In genomic region chr15:98906712-98907083, GRCh38 we compare ENCODE assay signal across 13 cellular contexts.
A peak's percentile ranks its signal among the peaks of the same experiment; 100 is the strongest.
DNase-seq lines count a peak whose midpoint lies in the region; ATAC-seq, FAIRE-seq and TF ChIP-seq lines count a peak whose summit lies in the region.
"Had no signal": no experiment of that assay in that cellular context is flagged by ENCODE, and none has a peak within 500 bp of the region (broad histone marks: within the 10 kb centered on the region; RNA-seq: fewer than 3 reads in every experiment).

No MANE protein-coding gene starts in this region.

- no peaks in the 10 kb centered on the region for H3K27me3 Mint-ChIP-seq in astrocyte (ENCODE audit: low read depth, unreplicated experiment)
- H3K27me3 Mint-ChIP-seq: activated naive CD8-positive, alpha-beta T cell treated with anti-CD3 and anti-CD28 coated beads, Interleukin-2, amount 50 U/mL, for 24 hours had no signal

- H3K9me2 ChIP-seq in GM23248 (ENCODE audit: insufficient read depth), result no peaks in the 10 kb centered on the region

- 75 to 76% methylated on average over 6 of the region's 6 CpGs for WGBS in GM23248 (ENCODE audit: low coverage in 1 of 2, low lambda C conversion rate in 2 of 2, missing lambda C conversion rate in 2 of 2), 2 experiments
- WGBS in heart right ventricle, 2 donors, result 33 to 34% methylated on average over 6 of the region's 6 CpGs

- H3K9me3 ChIP-seq in GM23248 (ENCODE audit: low read depth) (no peaks in the 10 kb centered on the region), astrocyte (ENCODE audit: insufficient read depth, low read depth, low read length) (no peaks in the 10 kb centered on the region), heart right ventricle (no peaks in the 10 kb centered on the region)
- H3K9me3 ChIP-seq: Caco-2 had no signal

- intact Hi-C loops in heart right ventricle (cut with DNase I), result no loop called here

- H3K27me3 ChIP-seq in GM23248 (replicated peaks; ENCODE audit: insufficient read depth) (no peaks in the 10 kb centered on the region), astrocyte (ENCODE audit: insufficient read depth, low read length) (no peaks in the 10 kb centered on the region), heart right ventricle (no peaks in the 10 kb centered on the region)

- H3K4me1 ChIP-seq in GM23248 (ENCODE audit: insufficient read depth) (peaks cover 40% of the 10 kb centered on the region), astrocyte (ENCODE audit: insufficient read depth, low read length) (peaks cover 48% of the 10 kb centered on the region), heart right ventricle (peaks cover 5 to 46% (median 34%) of the 10 kb centered on the region in 9 donors)

- H3K79me2 ChIP-seq in GM23248 (ENCODE audit: insufficient read depth) (peaks cover 90% of the 10 kb centered on the region), astrocyte (ENCODE audit: insufficient read depth, low read length) (peaks cover 72% of the 10 kb centered on the region)

- peak in 6 of 8 donors; percentile 19 to 63 (median 48) for ATAC-seq in heart right ventricle
- no peak for ATAC-seq in HG03139 (IDR thresholded peaks at IDR 0.05; ENCODE audit: unreplicated experiment)
- ATAC-seq: activated naive CD8-positive, alpha-beta T cell treated with anti-CD3 and anti-CD28 coated beads, Interleukin-2, amount 50 U/mL, for 24 hours; GM12878 had no signal

- peaks cover 19% of the 10 kb centered on the region for H3K36me3 Mint-ChIP-seq in astrocyte (ENCODE audit: low read depth, unreplicated experiment)

- peak overlapping the region; percentile 99 for H3K27ac Mint-ChIP-seq in astrocyte (ENCODE audit: unreplicated experiment)
- H3K27ac Mint-ChIP-seq: activated naive CD8-positive, alpha-beta T cell treated with anti-CD3 and anti-CD28 coated beads, Interleukin-2, amount 50 U/mL, for 24 hours; memory B cell; T-helper 1 cell treated with Interleukin-12 subunit alpha and Interleukin-12 subunit beta and Interleukin-4 antibody, amounts not matched to agents 30 μg/mL and 1 μg/mL, for 36 hours had no signal

- peaks cover 57% of the 10 kb centered on the region for H3K4me1 Mint-ChIP-seq in astrocyte (ENCODE audit: low read depth, unreplicated experiment)

- no peak overlapping the region for H3K9ac ChIP-seq in GM23248
- H3K9ac ChIP-seq in astrocyte (ENCODE audit: low read length), result peak overlapping the region; percentile 38

- H2AFZ ChIP-seq in GM23248, result no peak overlapping the region
- H2AFZ ChIP-seq in astrocyte (ENCODE audit: low read depth, low read length), result no peak overlapping the region

- no peak overlapping the region for H3K27ac ChIP-seq in GM23248
- H3K27ac ChIP-seq in astrocyte (ENCODE audit: low read depth, low read length), result peak overlapping the region; percentile 92
- peak overlapping the region in 7 of 10 donors; percentile 5 to 57 (median 40) for H3K27ac ChIP-seq in heart right ventricle

- H3K9me3 Mint-ChIP-seq in astrocyte (ENCODE audit: unreplicated experiment), result no peaks in the 10 kb centered on the region
- H3K9me3 Mint-ChIP-seq: activated naive CD8-positive, alpha-beta T cell treated with anti-CD3 and anti-CD28 coated beads, Interleukin-2, amount 50 U/mL, for 24 hours; memory B cell; T-helper 1 cell treated with Interleukin-12 subunit alpha and Interleukin-12 subunit beta and Interleukin-4 antibody, amounts not matched to agents 30 μg/mL and 1 μg/mL, for 36 hours had no signal

- no peak overlapping the region for H3K4me3 Mint-ChIP-seq in astrocyte (ENCODE audit: unreplicated experiment)
- H3K4me3 Mint-ChIP-seq: activated naive CD8-positive, alpha-beta T cell treated with anti-CD3 and anti-CD28 coated beads, Interleukin-2, amount 50 U/mL, for 24 hours; memory B cell; T-helper 1 cell treated with Interleukin-12 subunit alpha and Interleukin-12 subunit beta and Interleukin-4 antibody, amounts not matched to agents 30 μg/mL and 1 μg/mL, for 36 hours had no signal

- in situ Hi-C loops in GM23248 (cut with MboI) (no loop called here), ACHN (cut with HindIII; ENCODE audit: low pct_ligation_motif_present, low pct_unique_long_range_greater_than_20kb, low sequenced_read_pairs) (no loop called here)

- FAIRE-seq in astrocyte (lab: Jason Lieb, UNC), result no peak
- FAIRE-seq: GM12878 had no signal

- H3K4me3 ChIP-seq in GM23248 (no peak overlapping the region), astrocyte (ENCODE audit: insufficient read depth, low read depth, low read length) (no peak overlapping the region), heart right ventricle (no peak overlapping the region)
- H3K4me3 ChIP-seq: GM12878 had no signal

- H4K20me1 ChIP-seq in GM23248 (ENCODE audit: insufficient read depth) (no peaks in the 10 kb centered on the region), astrocyte (ENCODE audit: insufficient read depth, low read length) (no peaks in the 10 kb centered on the region)

- no peak for TF ChIP-seq CTCF in astrocyte (IDR thresholded peaks at IDR 0.05; ENCODE audit: insufficient read depth, low read depth, low read length)
- TF ChIP-seq CTCF in heart right ventricle (IDR thresholded peaks at IDR 0.05), result no peak

- H3F3A ChIP-seq in GM23248 (ENCODE audit: insufficient read depth), result peaks cover 26% of the 10 kb centered on the region

- H3K36me3 ChIP-seq in GM23248 (ENCODE audit: low read depth), result peaks cover 18% of the 10 kb centered on the region
- H3K36me3 ChIP-seq in astrocyte (ENCODE audit: insufficient read depth, low read length), result peaks cover 23% of the 10 kb centered on the region
- peaks cover 0 to 57% (median 9%) of the 10 kb centered on the region in 9 donors for H3K36me3 ChIP-seq in heart right ventricle

- peak; percentile 48 for DNase-seq in GM23248
- DNase-seq in astrocyte (ENCODE audit: low read depth), result peak; percentile 63
- DNase-seq in heart right ventricle, result peak; percentile 36 to 38
- peak; percentile 72 for DNase-seq in renal cortical epithelial cell (ENCODE audit: low read depth)
- DNase-seq in amniotic stem cell (lab: John Stamatoyannopoulos, UW), result no peak
- DNase-seq in ACHN, result no peak
- no peak for DNase-seq in NCI-H1694 treated with DMSO at 0.1 percent for 48 hours (lab: John Stamatoyannopoulos, UW)
- DNase-seq: activated naive CD8-positive, alpha-beta T cell treated with anti-CD3 and anti-CD28 coated beads, Interleukin-2, amount 50 U/mL, for 24 hours; Caco-2 had no signal

- no peak overlapping the region for H3K4me2 ChIP-seq in GM23248 (ENCODE audit: unreplicated experiment)
- H3K4me2 ChIP-seq in astrocyte (ENCODE audit: low read length), result peak overlapping the region; percentile 50

Comparison
In these comparisons a context has a peak if more than half of its experiments do, and no peak if none do; other contexts are left out.
1. DNase-seq: peak in GM23248 (single experiment), astrocyte (single experiment), heart right ventricle (2 of 2) and renal cortical epithelial cell (single experiment); none in amniotic stem cell (single experiment), ACHN (single experiment) and NCI-H1694 treated with DMSO at 0.1 percent for 48 hours (single experiment).